In genomic region chr17:65559802-65560627, GRCh38 we compare ENCODE assay signal across 8 cellular contexts. TPM values are rescaled to one million over a fixed set of nuclear protein-coding genes. Genes with fewer than 3 reads are reported as not detected.
DNase-seq lines count a peak whose midpoint lies in the region; ATAC-seq and TF ChIP-seq lines count a peak whose summit lies in the region.

No MANE protein-coding gene starts in this region.

- peak overlapping the region; percentile 55 for H3K4me3 ChIP-seq in AG09309 (ENCODE audit: control insufficient read depth, low read depth, low read length)

- no peak for DNase-seq in AG09309 (ENCODE audit: low read depth)
- peak; percentile 63 for DNase-seq in HuH-7.5 (ENCODE audit: low spot score)
- DNase-seq in activated CD8-positive, alpha-beta memory T cell treated with anti-CD3 and anti-CD28 coated beads, Interleukin-2, amount 10 ng/mL, durations not matched to agents 7 days and 5 days, result no peak
- peak; percentile 29 for DNase-seq in germinal center (ENCODE audit: low spot score)
- peak; percentile 35 for DNase-seq in progenitor cell of endocrine pancreas (ENCODE audit: low spot score, unreplicated experiment)
- no peak for DNase-seq in NK-92 treated with Interleukin-12 subunit alpha and Interleukin-12 subunit beta, amount 100 ng/mL, for 24 hours (lab: John Stamatoyannopoulos, UW)

- peak overlapping the region; percentile 40 for H3K4me3 Mint-ChIP-seq in activated CD8-positive, alpha-beta memory T cell treated with anti-CD3 and anti-CD28 coated beads, Interleukin-2, amount 10 ng/mL, durations not matched to agents 7 days and 5 days
- H3K4me3 Mint-ChIP-seq in progenitor cell of endocrine pancreas (ENCODE audit: low read depth), result peak overlapping the region; percentile 68

- peaks cover 17% of the 10 kb centered on the region for H3K4me1 Mint-ChIP-seq in activated CD8-positive, alpha-beta memory T cell treated with anti-CD3 and anti-CD28 coated beads, Interleukin-2, amount 10 ng/mL, durations not matched to agents 7 days and 5 days
- peaks cover 13% of the 10 kb centered on the region for H3K4me1 Mint-ChIP-seq in progenitor cell of endocrine pancreas (ENCODE audit: low read depth)

- CTCF ChIA-PET in activated CD8-positive, alpha-beta memory T cell treated with anti-CD3 and anti-CD28 coated beads, Interleukin-2, amount 10 ng/mL, durations not matched to agents 7 days and 5 days (lab: Charles Lee), result interaction anchor here (0.8 to 4.8 kb wide), 3 partner anchors 141 to 329 kb away, joined by 3 to 40 read pairs (median 5); no protein-coding TSS in a partner anchor

- no peak overlapping the region for H3K27ac Mint-ChIP-seq in activated CD8-positive, alpha-beta memory T cell treated with anti-CD3 and anti-CD28 coated beads, Interleukin-2, amount 10 ng/mL, durations not matched to agents 7 days and 5 days
- peak overlapping the region; percentile 78 for H3K27ac Mint-ChIP-seq in progenitor cell of endocrine pancreas

- no peaks in the 10 kb centered on the region for H3K36me3 Mint-ChIP-seq in activated CD8-positive, alpha-beta memory T cell treated with anti-CD3 and anti-CD28 coated beads, Interleukin-2, amount 10 ng/mL, durations not matched to agents 7 days and 5 days
- no peaks in the 10 kb centered on the region for H3K36me3 Mint-ChIP-seq in progenitor cell of endocrine pancreas (ENCODE audit: insufficient read depth)

- H3K27me3 Mint-ChIP-seq in activated CD8-positive, alpha-beta memory T cell treated with anti-CD3 and anti-CD28 coated beads, Interleukin-2, amount 10 ng/mL, durations not matched to agents 7 days and 5 days, result peaks cover 10% of the 10 kb centered on the region
- H3K27me3 Mint-ChIP-seq in progenitor cell of endocrine pancreas, result peaks cover 19% of the 10 kb centered on the region

- TF ChIP-seq CTCF in AG09309 (IDR thresholded peaks at IDR 0.05; ENCODE audit: control insufficient read depth, insufficient read depth, low read depth, low read length, missing control alignments), result no peak
- no peak for TF ChIP-seq CTCF in progenitor cell of endocrine pancreas (IDR thresholded peaks at IDR 0.05; ENCODE audit: unreplicated experiment)

- ATAC-seq in activated CD8-positive, alpha-beta memory T cell treated with anti-CD3 and anti-CD28 coated beads, Interleukin-2, amount 10 ng/mL, durations not matched to agents 7 days and 5 days, result no peak
- ATAC-seq in HG02973 (IDR thresholded peaks at IDR 0.05; ENCODE audit: unreplicated experiment) (no peak), HG03280 (IDR thresholded peaks at IDR 0.05; ENCODE audit: unreplicated experiment) (no peak)

- H3K9me3 Mint-ChIP-seq in activated CD8-positive, alpha-beta memory T cell treated with anti-CD3 and anti-CD28 coated beads, Interleukin-2, amount 10 ng/mL, durations not matched to agents 7 days and 5 days (ENCODE audit: low read depth), result no peaks in the 10 kb centered on the region
- H3K9me3 Mint-ChIP-seq in progenitor cell of endocrine pancreas (ENCODE audit: low read depth), result no peaks in the 10 kb centered on the region

RNA-seq across cellular contexts. Expression of gene AXIN2, which starts 1.4 kb away (rescaled TPM):
- under 1 TPM; 0.61 to 0.75 TPM for total RNA-seq in activated CD8-positive, alpha-beta memory T cell treated with anti-CD3 and anti-CD28 coated beads, Interleukin-2, amount 10 ng/mL, durations not matched to agents 7 days and 5 days
- total RNA-seq in progenitor cell of endocrine pancreas, result 10.2 and 10.7 TPM in 2 replicates

Comparison
In these comparisons a context has a peak if more than half of its experiments do, and no peak if none do; other contexts are left out.
1. DNase-seq: peak in HuH-7.5 (single experiment), germinal center (single experiment) and progenitor cell of endocrine pancreas (single experiment); none in AG09309 (single experiment), activated CD8-positive, alpha-beta memory T cell treated with anti-CD3 and anti-CD28 coated beads, Interleukin-2, amount 10 ng/mL, durations not matched to agents 7 days and 5 days (single experiment) and NK-92 treated with Interleukin-12 subunit alpha and Interleukin-12 subunit beta, amount 100 ng/mL, for 24 hours (single experiment).